Comparison of ENCODE assay signal across 11 cellular contexts in genomic region chr18:5643288-5643687, GRCh38.
"Had no signal": no experiment of that assay in that cellular context is flagged by ENCODE, and none has a peak within 500 bp of the region (broad histone marks: within the 10 kb centered on the region; RNA-seq: fewer than 3 reads in every experiment).

No MANE protein-coding gene starts in this region.

- H3K36me3 ChIP-seq: HAP-1 had no signal

- FAIRE-seq: H1, H54 had no signal

- ATAC-seq: GM23338, HCT116 had no signal

- H3K27ac ChIP-seq: GM23248 had no signal

- DNase-seq: GM23248, GOT3, H7, H9, HCEC 1CT, HFFc6 had no signal

- H3K4me1 ChIP-seq: HAP-1 had no signal

- H3K9me3 ChIP-seq: HAP-1 had no signal

- H3K4me3 ChIP-seq: GM23248, GM23338, HAP-1 had no signal
